In genomic region chr1:155518484-155518883, GRCh38 we compare ENCODE assay signal across 1 cellular context.
TF ChIP-seq lines count a peak whose summit lies in the region.

No MANE protein-coding gene starts in this region.

TF ChIP-seq in K562, 482 proteins besides CTCF, POLR2A, EP300 and RAD21:
- TF ChIP-seq EGR1 (conservative IDR thresholded peaks at IDR 0.05): peak; percentile 41; the same call in 1 of the 2 replicates
- TF ChIP-seq CLOCK (CRISPR knock-in tag; IDR thresholded peaks at IDR 0.05; ENCODE audit: borderline replicate concordance): no peak
